15 cellular contexts compared by ENCODE assay signal in the genomic region with DNA sequence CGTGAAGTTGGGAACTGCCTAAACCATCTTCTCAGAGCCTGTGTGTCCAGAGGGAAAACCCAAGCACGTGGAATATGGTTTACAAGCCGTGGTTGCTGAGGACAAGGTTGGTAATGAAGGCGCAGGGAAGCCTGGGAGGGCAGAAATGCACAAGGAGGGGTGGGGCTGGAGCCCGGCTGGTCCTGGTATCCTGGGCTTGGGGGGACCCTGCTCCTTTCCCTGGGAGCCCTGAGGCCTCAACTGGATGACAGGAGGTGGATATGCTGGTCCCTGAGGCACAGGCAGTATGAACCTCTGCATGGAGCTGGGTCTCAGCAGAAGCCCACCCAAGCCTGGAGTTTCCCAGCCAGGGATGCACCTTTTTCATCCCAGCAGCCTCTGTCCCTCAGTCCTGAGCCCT.
"Had no signal": no experiment of that assay in that cellular context is flagged by ENCODE, and none has a peak within 500 bp of the region (broad histone marks: within the 10 kb centered on the region; RNA-seq: fewer than 3 reads in every experiment).

No MANE protein-coding gene starts in this region.

- H3K9me3 Mint-ChIP-seq: endodermal cell; naive thymus-derived CD8-positive, alpha-beta T cell; stimulated activated memory B cell treated with anti-CD40 and anti-IgM and Interleukin-4, amounts not matched to agents 10 μg/mL and 1 μg/mL and 100 μg/mL, for 72 hours; stimulated activated naive CD8-positive, alpha-beta T cell treated with anti-CD3 and anti-CD28 coated beads, Interleukin-15, Interleukin-2, amounts not matched to agents 100 ng/mL and 50 ng/mL, for 24 hours had no signal

- FAIRE-seq: endothelial cell of umbilical vein, frontal cortex had no signal

- H3K27me3 Mint-ChIP-seq: naive thymus-derived CD8-positive, alpha-beta T cell; progenitor cell of endocrine pancreas; stimulated activated memory B cell treated with anti-CD40 and anti-IgM and Interleukin-4, amounts not matched to agents 10 μg/mL and 1 μg/mL and 100 μg/mL, for 72 hours; stimulated activated naive CD8-positive, alpha-beta T cell treated with anti-CD3 and anti-CD28 coated beads, Interleukin-15, Interleukin-2, amounts not matched to agents 100 ng/mL and 50 ng/mL, for 24 hours had no signal

- H3K4me3 Mint-ChIP-seq: endodermal cell; naive thymus-derived CD8-positive, alpha-beta T cell; stimulated activated memory B cell treated with anti-CD40 and anti-IgM and Interleukin-4, amounts not matched to agents 10 μg/mL and 1 μg/mL and 100 μg/mL, for 72 hours; stimulated activated naive CD8-positive, alpha-beta T cell treated with anti-CD3 and anti-CD28 coated beads, Interleukin-15, Interleukin-2, amounts not matched to agents 100 ng/mL and 50 ng/mL, for 24 hours had no signal

- H3K36me3 Mint-ChIP-seq: naive thymus-derived CD8-positive, alpha-beta T cell; stimulated activated memory B cell treated with anti-CD40 and anti-IgM and Interleukin-4, amounts not matched to agents 10 μg/mL and 1 μg/mL and 100 μg/mL, for 72 hours had no signal

- ATAC-seq: heart left ventricle; left colon; mucosa of descending colon; naive thymus-derived CD8-positive, alpha-beta T cell; right lobe of liver; stimulated activated memory B cell treated with anti-CD40 and anti-IgM and Interleukin-4, amounts not matched to agents 10 μg/mL and 1 μg/mL and 100 μg/mL, for 72 hours had no signal

- H3K4me1 Mint-ChIP-seq: endodermal cell; naive thymus-derived CD8-positive, alpha-beta T cell; stimulated activated memory B cell treated with anti-CD40 and anti-IgM and Interleukin-4, amounts not matched to agents 10 μg/mL and 1 μg/mL and 100 μg/mL, for 72 hours had no signal

- H3K27ac Mint-ChIP-seq: endodermal cell; naive thymus-derived CD8-positive, alpha-beta T cell; progenitor cell of endocrine pancreas; stimulated activated memory B cell treated with anti-CD40 and anti-IgM and Interleukin-4, amounts not matched to agents 10 μg/mL and 1 μg/mL and 100 μg/mL, for 72 hours had no signal

- DNase-seq: effector CD4-positive, alpha-beta T cell; endodermal cell; hippocampal formation; mucosa of descending colon; naive thymus-derived CD8-positive, alpha-beta T cell; stimulated activated CD4-positive, alpha-beta T cell treated with anti-CD3 and anti-CD28 coated beads, Interleukin-4, amount 100 ng/mL, for 24 hours; upper lobe of left lung had no signal
